ENCODE assay signal across 9 cellular contexts in genomic region chr5:145854651-145855258, GRCh38. TPM values are rescaled to one million over a fixed set of nuclear protein-coding genes. Genes with fewer than 3 reads are reported as not detected.
A peak's percentile ranks its signal among the peaks of the same experiment; 100 is the strongest.
DNase-seq lines count a peak whose midpoint lies in the region; ATAC-seq and TF ChIP-seq lines count a peak whose summit lies in the region.
"Had no signal": no experiment of that assay in that cellular context is flagged by ENCODE, and none has a peak within 500 bp of the region (broad histone marks: within the 10 kb centered on the region; RNA-seq: fewer than 3 reads in every experiment).

No MANE protein-coding gene starts in this region.

- no peaks in the 10 kb centered on the region for H3K27me3 Mint-ChIP-seq in nephron (ENCODE audit: low read depth)

- no peaks in the 10 kb centered on the region for H3K36me3 ChIP-seq in colonic mucosa
- H3K36me3 ChIP-seq: cardiac muscle cell had no signal

- ATAC-seq in GM21526 (IDR thresholded peaks at IDR 0.05; ENCODE audit: low FRiP score, unreplicated experiment) = no peak

- peak overlapping the region; percentile 86 for H3K27ac ChIP-seq in colonic mucosa
- no peak overlapping the region for H3K27ac ChIP-seq in substantia nigra (ENCODE audit: low read depth, low read length, poor library complexity, severe bottlenecking)
- H3K27ac ChIP-seq: cardiac muscle cell had no signal

- DNase-seq in GDM1 (lab: John Stamatoyannopoulos, UW) (peak; percentile 91), NCI-H69 (lab: John Stamatoyannopoulos, UW) (peak; percentile 94), colonic mucosa (peak; percentile 85), substantia nigra (lab: John Stamatoyannopoulos, UW) (no peak)
- DNase-seq in stimulated activated CD4-positive, alpha-beta T cell treated with anti-CD3 and anti-CD28 coated beads, Interleukin-4, amount 100 ng/mL, for 1 hour = no peak
- no peak for DNase-seq in stimulated activated CD4-positive, alpha-beta T cell treated with anti-CD3 and anti-CD28 coated beads, Interleukin-2, amount 100 ng/mL, for 48 hours

- no peak overlapping the region for H3K4me3 ChIP-seq in colonic mucosa
- H3K4me3 ChIP-seq: cardiac muscle cell had no signal

- peak overlapping the region; percentile 9 to 27 for H3K9ac ChIP-seq in colonic mucosa (ENCODE audit: low read depth in 2 of 2, low read length in 2 of 2)

- H3K4me1 Mint-ChIP-seq in nephron = peaks cover 27% of the 10 kb centered on the region

- H3K27ac Mint-ChIP-seq in nephron = peak overlapping the region; percentile 35 to 76 (median 50)

- H3K27me3 ChIP-seq in colonic mucosa = no peaks in the 10 kb centered on the region
- H3K27me3 ChIP-seq: cardiac muscle cell had no signal

- H3K36me3 Mint-ChIP-seq in nephron (ENCODE audit: low read depth) = no peaks in the 10 kb centered on the region

- no peak for TF ChIP-seq CTCF in colonic mucosa (IDR thresholded peaks at IDR 0.05)
- TF ChIP-seq CTCF in nephron (IDR thresholded peaks at IDR 0.05; ENCODE audit: unreplicated experiment in 3 of 3) = no peak

- peaks cover 11% of the 10 kb centered on the region for H3K4me1 ChIP-seq in colonic mucosa

- intact Hi-C loops in colonic mucosa (cut with DNase I) = no loop called here

- H3K4me3 Mint-ChIP-seq in nephron = peak overlapping the region in 1 of 3 experiments; percentile 9

- no peaks in the 10 kb centered on the region for H3K9me3 Mint-ChIP-seq in nephron

- H3K9me3 ChIP-seq in colonic mucosa = no peaks in the 10 kb centered on the region

RNA-seq across cellular contexts. Expression of gene GRXCR2, which starts 18.1 kb away (rescaled TPM):
- total RNA-seq in colonic mucosa = not detected
- total RNA-seq: cardiac muscle cell had no signal

RNA-seq across cellular contexts. Expression of gene PRELID2, which starts 19.6 kb away (rescaled TPM):
- 100 to 1,000 TPM in 1 of 2 donors, 10 to 100 TPM in 1; 96.2 to 105 TPM for total RNA-seq in colonic mucosa

Comparison
In these comparisons a context has a peak if more than half of its experiments do, and no peak if none do; other contexts are left out.
1. DNase-seq: peak in GDM1 (single experiment), NCI-H69 (single experiment) and colonic mucosa (single experiment); none in stimulated activated CD4-positive, alpha-beta T cell treated with anti-CD3 and anti-CD28 coated beads, Interleukin-4, amount 100 ng/mL, for 1 hour (single experiment), stimulated activated CD4-positive, alpha-beta T cell treated with anti-CD3 and anti-CD28 coated beads, Interleukin-2, amount 100 ng/mL, for 48 hours (0 of 2) and substantia nigra (0 of 49).